ENCODE assay signal across 2 cellular contexts in genomic region chr20:34001378-34001777, GRCh38.
TF ChIP-seq lines count a peak whose summit lies in the region.

No MANE protein-coding gene starts in this region.

TF ChIP-seq in HepG2, 621 proteins besides CTCF, POLR2A, EP300 and RAD21:
- no peak for TF ChIP-seq ZNF329 (CRISPR knock-in tag; IDR thresholded peaks at IDR 0.05; ENCODE audit: low read depth)
- TF ChIP-seq USF2 (IDR thresholded peaks at IDR 0.05; ENCODE audit: low read depth, low read length), result no peak
- no peak for TF ChIP-seq USF2 (CRISPR knock-in tag; IDR thresholded peaks at IDR 0.05; ENCODE audit: borderline replicate concordance)
- TF ChIP-seq CENPT (CRISPR knock-in tag; IDR thresholded peaks at IDR 0.05; ENCODE audit: low read depth), result no peak
- TF ChIP-seq AGO2 (optimal IDR thresholded peaks at IDR 0.05; ENCODE audit: low read depth, low read length), result peak; percentile 31

TF ChIP-seq in IMR-90, 13 proteins besides CTCF, POLR2A, EP300 and RAD21:
- no peak for TF ChIP-seq CHD1 (IDR thresholded peaks at IDR 0.05; ENCODE audit: low read depth, low read length)
- TF ChIP-seq MAZ (IDR thresholded peaks at IDR 0.05; ENCODE audit: borderline replicate concordance, low read depth, low read length), result no peak
- no peak for TF ChIP-seq MXI1 (IDR thresholded peaks at IDR 0.05; ENCODE audit: borderline replicate concordance, low read depth, low read length)
- no peak for TF ChIP-seq FOS (IDR thresholded peaks at IDR 0.05; ENCODE audit: low read depth, low read length)
- TF ChIP-seq SMC3 (IDR thresholded peaks at IDR 0.05; ENCODE audit: low read depth, low read length), result no peak
- TF ChIP-seq RCOR1 (IDR thresholded peaks at IDR 0.05; ENCODE audit: insufficient replicate concordance, low read length), result no peak
- no peak for TF ChIP-seq BHLHE40 (IDR thresholded peaks at IDR 0.05; ENCODE audit: low read depth, low read length)
